ENCODE assay signal across 11 cellular contexts in the genomic region with DNA sequence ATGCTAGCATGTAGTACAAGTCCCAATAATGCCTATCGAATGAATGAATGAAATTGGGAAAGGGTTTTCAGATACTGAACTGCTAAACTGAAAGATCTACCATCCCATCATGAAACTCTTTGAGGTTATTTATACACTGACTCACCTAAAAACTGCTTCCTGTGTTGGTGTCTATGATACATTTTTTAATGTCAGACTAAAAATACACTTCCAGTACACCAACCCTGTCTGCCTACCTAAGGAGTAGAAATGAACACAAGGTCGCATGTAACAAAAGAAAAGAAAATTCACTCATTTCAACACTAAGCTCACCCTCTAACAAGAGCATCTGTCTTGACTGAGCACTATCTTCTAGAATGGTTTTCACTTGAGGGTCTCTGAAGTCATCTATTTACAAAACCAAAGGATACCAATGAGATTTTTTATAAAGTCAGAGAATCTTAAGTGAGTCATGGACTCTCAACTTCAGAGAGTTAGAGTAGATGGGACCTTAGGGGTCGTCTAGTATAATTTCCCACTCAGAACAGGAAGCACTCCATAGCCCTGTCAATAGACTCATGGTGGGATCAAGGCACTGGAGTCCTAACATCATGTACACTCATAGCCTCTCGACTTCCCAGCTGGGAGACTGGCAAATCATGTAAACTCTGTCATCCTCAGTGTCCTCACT. TPM values are rescaled to one million over a fixed set of nuclear protein-coding genes. Genes with fewer than 3 reads are reported as not detected.
DNase-seq lines count a peak whose midpoint lies in the region; ATAC-seq and TF ChIP-seq lines count a peak whose summit lies in the region.
"Had no signal": no experiment of that assay in that cellular context is flagged by ENCODE, and none has a peak within 500 bp of the region (broad histone marks: within the 10 kb centered on the region; RNA-seq: fewer than 3 reads in every experiment).

No MANE protein-coding gene starts in this region.

- peaks cover 6% of the 10 kb centered on the region for H3K79me1 ChIP-seq in mesendoderm (ENCODE audit: low read length)

- peak; percentile 72 for ATAC-seq in GM18867 (IDR thresholded peaks at IDR 0.05; ENCODE audit: unreplicated experiment)
- peak; percentile 46 for ATAC-seq in HG02623 (IDR thresholded peaks at IDR 0.05; ENCODE audit: unreplicated experiment)
- ATAC-seq in omental fat pad (ENCODE audit: low FRiP score): peak; percentile 35

- no peaks in the 10 kb centered on the region for H3K79me2 ChIP-seq in mesendoderm (ENCODE audit: control insufficient read depth, insufficient read depth, low read length)

- H2BK5ac ChIP-seq in mesendoderm (ENCODE audit: low read length): no peak overlapping the region

- H3K27me3 ChIP-seq in mesendoderm (ENCODE audit: insufficient read depth, low read length, poor library complexity): no peaks in the 10 kb centered on the region

- H3K4me3 ChIP-seq in mesendoderm (ENCODE audit: low read length): no peak overlapping the region

- H2BK15ac ChIP-seq in mesendoderm (replicated peaks; ENCODE audit: low read depth): no peak overlapping the region

- no peak overlapping the region for H3K27ac ChIP-seq in mesendoderm (ENCODE audit: low read depth, low read length)

- no peak overlapping the region for H4K5ac ChIP-seq in mesendoderm (ENCODE audit: low read length)

- no peak overlapping the region for H2AK5ac ChIP-seq in mesendoderm (ENCODE audit: low read length)

- WGBS in mesendoderm (ENCODE audit: extremely low coverage, insufficient coverage, low lambda C conversion rate): no CpG with 5 or more reads among the region's 4 CpGs

- TF ChIP-seq CTCF in omental fat pad (IDR thresholded peaks at IDR 0.05): no peak

- H4K8ac ChIP-seq in mesendoderm (ENCODE audit: low read depth, low read length): no peak overlapping the region

- no peak overlapping the region for H3K23ac ChIP-seq in mesendoderm (ENCODE audit: low read length)

- H3K36me3 ChIP-seq in mesendoderm (ENCODE audit: control insufficient read depth, insufficient read depth, low read length): no peaks in the 10 kb centered on the region

- no peak overlapping the region for H3K18ac ChIP-seq in mesendoderm (ENCODE audit: low read length)

- H3K9ac ChIP-seq in mesendoderm (ENCODE audit: low read length): no peak overlapping the region

- H3K4me2 ChIP-seq in mesendoderm (ENCODE audit: low read length): no peak overlapping the region

- no peak overlapping the region for H2BK120ac ChIP-seq in mesendoderm (ENCODE audit: low read depth, low read length)

- peak; percentile 40 for DNase-seq in RPMI7951 (ENCODE audit: low read depth)
- DNase-seq in omental fat pad (ENCODE audit: low spot score): no peak
- no peak for DNase-seq in mesendoderm
- no peak for DNase-seq in GOT3 (lab: John Stamatoyannopoulos, UW)
- no peak for DNase-seq in cortex of kidney (lab: John Stamatoyannopoulos, UW)
- DNase-seq in activated CD4-positive, alpha-beta T cell treated with anti-CD3 and anti-CD28 coated beads, Interleukin-2, amount 50 U/mL, for 4 hours: no peak
- DNase-seq: amniotic stem cell, DMS79, posterior cingulate gyrus had no signal

- H3K4me1 ChIP-seq in mesendoderm (ENCODE audit: control insufficient read depth, low read depth, low read length): peaks cover 4% of the 10 kb centered on the region

- no peak overlapping the region for H3K56ac ChIP-seq in mesendoderm (ENCODE audit: low read length)

- H3K4ac ChIP-seq in mesendoderm (ENCODE audit: low read depth, low read length): no peak overlapping the region

RNA-seq across cellular contexts. Expression of a gene that starts 53.4 kb away (rescaled TPM):
- 51.6 and 77.6 TPM in 2 replicates for total RNA-seq in RPMI7951 (2014; rRNA removed; shearing (Covaris generic))
- total RNA-seq in omental fat pad: 100 to 1,000 TPM in 1 of 4 donors, 10 to 100 TPM in 3; 44.4 to 114 (median 55.2) TPM
- 136 TPM for polyA plus RNA-seq in mesendoderm (2013, experiment 1 of 2)
- 138 TPM for polyA plus RNA-seq in mesendoderm (2013, experiment 2 of 2)
